ENCODE assay signal across 11 cellular contexts in genomic region chr22:42932197-42932519, GRCh38.
DNase-seq lines count a peak whose midpoint lies in the region; ATAC-seq and TF ChIP-seq lines count a peak whose summit lies in the region.
"Had no signal": no experiment of that assay in that cellular context is flagged by ENCODE, and none has a peak within 500 bp of the region (broad histone marks: within the 10 kb centered on the region; RNA-seq: fewer than 3 reads in every experiment).

No MANE protein-coding gene starts in this region.

- no peaks in the 10 kb centered on the region for H3K27me3 Mint-ChIP-seq in T-helper 1 cell treated with Interleukin-12 subunit alpha and Interleukin-12 subunit beta and Interleukin-4 antibody, amounts not matched to agents 30 μg/mL and 1 μg/mL, for 36 hours (ENCODE audit: low read depth)
- no peaks in the 10 kb centered on the region for H3K27me3 Mint-ChIP-seq in memory B cell
- H3K27me3 Mint-ChIP-seq: activated CD8-positive, alpha-beta memory T cell treated with anti-CD3 and anti-CD28 coated beads, Interleukin-2, amount 10 ng/mL, durations not matched to agents 7 days and 5 days had no signal

- no peak for ATAC-seq in memory B cell (ENCODE audit: low read depth)
- no peak for ATAC-seq in GM18517 (IDR thresholded peaks at IDR 0.05; ENCODE audit: unreplicated experiment)
- no peak for ATAC-seq in HG03469 (IDR thresholded peaks at IDR 0.05; ENCODE audit: unreplicated experiment)
- ATAC-seq: activated CD8-positive, alpha-beta memory T cell treated with anti-CD3 and anti-CD28 coated beads, Interleukin-2, amount 10 ng/mL, durations not matched to agents 7 days and 5 days had no signal

- peak overlapping the region; percentile 52 for H3K9ac ChIP-seq in adipocyte (ENCODE audit: low read length)

- H3K9me3 Mint-ChIP-seq in T-helper 1 cell treated with Interleukin-12 subunit alpha and Interleukin-12 subunit beta and Interleukin-4 antibody, amounts not matched to agents 30 μg/mL and 1 μg/mL, for 36 hours, result no peaks in the 10 kb centered on the region
- no peaks in the 10 kb centered on the region for H3K9me3 Mint-ChIP-seq in memory B cell

- no peaks in the 10 kb centered on the region for H3K36me3 ChIP-seq in adipocyte (ENCODE audit: control insufficient read depth, insufficient read depth, low read length, severe bottlenecking)
- no peaks in the 10 kb centered on the region for H3K36me3 ChIP-seq in suprapubic skin

- H3K27ac ChIP-seq in suprapubic skin, result peak overlapping the region; percentile 91

- TF ChIP-seq CTCF in suprapubic skin (IDR thresholded peaks at IDR 0.05), result no peak

- peaks cover 73% of the 10 kb centered on the region for H3K4me1 ChIP-seq in adipocyte (ENCODE audit: control insufficient read depth, insufficient read depth, low read length)
- peaks cover 86% of the 10 kb centered on the region for H3K4me1 ChIP-seq in suprapubic skin

- H3K27me3 ChIP-seq in adipocyte (replicated peaks; ENCODE audit: control insufficient read depth, insufficient read depth, low read length), result no peaks in the 10 kb centered on the region
- H3K27me3 ChIP-seq in suprapubic skin, result no peaks in the 10 kb centered on the region

- no peak for DNase-seq in T-helper 1 cell
- DNase-seq in adipocyte (ENCODE audit: low read depth), result no peak
- no peak for DNase-seq in memory B cell (ENCODE audit: low spot score in 2 of 2)
- no peak for DNase-seq in suprapubic skin (ENCODE audit: low spot score in 2 of 2)
- no peak for DNase-seq in hepatic stellate cell (ENCODE audit: low spot score)
- DNase-seq: activated CD8-positive, alpha-beta memory T cell treated with anti-CD3 and anti-CD28 coated beads, Interleukin-2, amount 10 ng/mL, durations not matched to agents 7 days and 5 days; NCI-H1048; NCI-H510A treated with DMSO at 0.1 percent for 48 hours had no signal

- peaks cover 39% of the 10 kb centered on the region for H3K4me1 Mint-ChIP-seq in T-helper 1 cell treated with Interleukin-12 subunit alpha and Interleukin-12 subunit beta and Interleukin-4 antibody, amounts not matched to agents 30 μg/mL and 1 μg/mL, for 36 hours (ENCODE audit: low read depth)
- peaks cover 66% of the 10 kb centered on the region for H3K4me1 Mint-ChIP-seq in memory B cell

- no peak for TF ChIP-seq EP300 in suprapubic skin (IDR thresholded peaks at IDR 0.05)

- WGBS in suprapubic skin, result 95% methylated on average over 4 of the region's 4 CpGs

- H3K27ac Mint-ChIP-seq in T-helper 1 cell treated with Interleukin-12 subunit alpha and Interleukin-12 subunit beta and Interleukin-4 antibody, amounts not matched to agents 30 μg/mL and 1 μg/mL, for 36 hours, result no peak overlapping the region
- peak overlapping the region; percentile 99 for H3K27ac Mint-ChIP-seq in memory B cell
- H3K27ac Mint-ChIP-seq: activated CD8-positive, alpha-beta memory T cell treated with anti-CD3 and anti-CD28 coated beads, Interleukin-2, amount 10 ng/mL, durations not matched to agents 7 days and 5 days had no signal

- H3K36me3 Mint-ChIP-seq in T-helper 1 cell treated with Interleukin-12 subunit alpha and Interleukin-12 subunit beta and Interleukin-4 antibody, amounts not matched to agents 30 μg/mL and 1 μg/mL, for 36 hours (ENCODE audit: low read depth), result no peaks in the 10 kb centered on the region
- peaks cover 2% of the 10 kb centered on the region for H3K36me3 Mint-ChIP-seq in memory B cell
- H3K36me3 Mint-ChIP-seq: activated CD8-positive, alpha-beta memory T cell treated with anti-CD3 and anti-CD28 coated beads, Interleukin-2, amount 10 ng/mL, durations not matched to agents 7 days and 5 days had no signal

- H3K4me3 Mint-ChIP-seq in T-helper 1 cell treated with Interleukin-12 subunit alpha and Interleukin-12 subunit beta and Interleukin-4 antibody, amounts not matched to agents 30 μg/mL and 1 μg/mL, for 36 hours, result peak overlapping the region; percentile 12
- peak overlapping the region; percentile 80 for H3K4me3 Mint-ChIP-seq in memory B cell
- H3K4me3 Mint-ChIP-seq: activated CD8-positive, alpha-beta memory T cell treated with anti-CD3 and anti-CD28 coated beads, Interleukin-2, amount 10 ng/mL, durations not matched to agents 7 days and 5 days had no signal

- no peak for TF ChIP-seq POLR2A in suprapubic skin (IDR thresholded peaks at IDR 0.05)

- peak overlapping the region; percentile 34 for H3K4me3 ChIP-seq in adipocyte (ENCODE audit: low read length)
- H3K4me3 ChIP-seq in suprapubic skin, result no peak overlapping the region

- no peaks in the 10 kb centered on the region for H3K9me3 ChIP-seq in adipocyte (ENCODE audit: control insufficient read depth, low read length)
- H3K9me3 ChIP-seq in suprapubic skin, result no peaks in the 10 kb centered on the region
